1 cellular context compared by ENCODE assay signal in genomic region chr7:3301831-3302618, GRCh38.
TF ChIP-seq lines count a peak whose summit lies in the region.

No MANE protein-coding gene starts in this region.

TF ChIP-seq in HepG2, 621 proteins besides CTCF, POLR2A, EP300 and RAD21 (continued from another document):
- TF ChIP-seq SKIL (CRISPR knock-in tag; IDR thresholded peaks at IDR 0.05; ENCODE audit: borderline replicate concordance) (no peak), ZNF556 (CRISPR knock-in tag; IDR thresholded peaks at IDR 0.05; ENCODE audit: borderline replicate concordance) (no peak), MYPOP (CRISPR knock-in tag; IDR thresholded peaks at IDR 0.05) (peak; percentile 58; the same call in 1 of the 2 replicates), ZNF629 (CRISPR knock-in tag; conservative IDR thresholded peaks at IDR 0.05) (peak; percentile 54)
